In the genomic region with DNA sequence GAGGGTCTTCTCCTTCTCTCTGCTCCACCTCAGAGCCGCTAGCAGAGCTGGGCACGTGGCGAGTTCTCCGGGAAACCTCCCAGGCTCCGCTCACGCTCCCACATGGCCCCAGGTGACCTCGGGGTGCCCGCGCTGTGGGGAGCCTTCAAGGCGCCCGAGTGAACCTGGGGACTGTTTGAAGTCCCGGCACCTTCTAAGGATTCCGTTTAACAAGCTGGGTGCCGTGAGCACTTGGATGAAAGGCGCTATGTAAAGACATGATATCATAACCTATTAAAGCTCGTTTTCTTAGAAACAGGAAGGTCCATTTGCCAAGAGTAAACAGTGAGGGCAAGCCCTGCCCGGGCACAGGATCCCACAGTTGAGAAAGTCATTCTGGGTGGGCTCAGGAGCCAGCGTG, we compare ENCODE assay signal across 29 cellular contexts. TPM values are rescaled to one million over a fixed set of nuclear protein-coding genes. Genes with fewer than 3 reads are reported as not detected.
A peak's percentile ranks its signal among the peaks of the same experiment; 100 is the strongest.
DNase-seq lines count a peak whose midpoint lies in the region; ATAC-seq, FAIRE-seq and TF ChIP-seq lines count a peak whose summit lies in the region.
"Had no signal": no experiment of that assay in that cellular context is flagged by ENCODE, and none has a peak within 500 bp of the region (broad histone marks: within the 10 kb centered on the region; RNA-seq: fewer than 3 reads in every experiment).

No MANE protein-coding gene starts in this region.

- peaks cover 2% of the 10 kb centered on the region for H3K4me1 Mint-ChIP-seq in neural progenitor cell
- H3K4me1 Mint-ChIP-seq: activated naive CD8-positive, alpha-beta T cell treated with anti-CD3 and anti-CD28 coated beads, Interleukin-2, amount 10 ng/mL, durations not matched to agents 7 days and 5 days; B cell; brain; stimulated activated effector memory CD8-positive, alpha-beta T cell treated with anti-CD3 and anti-CD28 coated beads, Interleukin-12 subunit alpha, Interleukin-12 subunit beta, amount 100 ng/mL, for 72 hours had no signal

- H3K4me3 Mint-ChIP-seq in neural progenitor cell: no peak overlapping the region
- H3K4me3 Mint-ChIP-seq: activated naive CD8-positive, alpha-beta T cell treated with anti-CD3 and anti-CD28 coated beads, Interleukin-2, amount 10 ng/mL, durations not matched to agents 7 days and 5 days; B cell; brain; stimulated activated effector memory CD8-positive, alpha-beta T cell treated with anti-CD3 and anti-CD28 coated beads, Interleukin-12 subunit alpha, Interleukin-12 subunit beta, amount 100 ng/mL, for 72 hours had no signal

- no peaks in the 10 kb centered on the region for H4K20me1 ChIP-seq in neural progenitor cell (ENCODE audit: low read depth)

- no peak overlapping the region for H3K4me2 ChIP-seq in neural progenitor cell

- H3K9me3 ChIP-seq in neural progenitor cell (ENCODE audit: low read depth) (no peaks in the 10 kb centered on the region), upper lobe of right lung (no peaks in the 10 kb centered on the region)
- H3K9me3 ChIP-seq: heart left ventricle, tibial artery had no signal

- H3K27ac ChIP-seq in neural progenitor cell (no peak overlapping the region), upper lobe of right lung (no peak overlapping the region)
- H3K27ac ChIP-seq: 22Rv1, heart left ventricle, tibial artery had no signal

- H3K27me3 ChIP-seq in neural progenitor cell (no peaks in the 10 kb centered on the region), upper lobe of right lung (no peaks in the 10 kb centered on the region)
- H3K27me3 ChIP-seq: heart left ventricle, tibial artery had no signal

- peaks cover 11% of the 10 kb centered on the region for H3K27me3 Mint-ChIP-seq in neural progenitor cell (ENCODE audit: insufficient read depth, low read depth)
- H3K27me3 Mint-ChIP-seq: B cell had no signal

- H3K4me1 ChIP-seq in neural progenitor cell (no peaks in the 10 kb centered on the region), upper lobe of right lung (no peaks in the 10 kb centered on the region)

- H3F3A ChIP-seq in neural progenitor cell (ENCODE audit: low read depth): no peaks in the 10 kb centered on the region

- no peaks in the 10 kb centered on the region for H3K79me2 ChIP-seq in neural progenitor cell (ENCODE audit: low read depth)

- no peak overlapping the region for H3K9ac ChIP-seq in neural progenitor cell

- no peak overlapping the region for H3K4me3 ChIP-seq in neural progenitor cell
- no peak overlapping the region for H3K4me3 ChIP-seq in upper lobe of right lung
- H3K4me3 ChIP-seq: heart left ventricle, tibial artery had no signal

- peak; percentile 64 for ATAC-seq in upper lobe of right lung
- ATAC-seq: HCT116; sciatic nerve; stimulated activated effector memory CD8-positive, alpha-beta T cell treated with anti-CD3 and anti-CD28 coated beads, Interleukin-12 subunit alpha, Interleukin-12 subunit beta, amount 100 ng/mL, for 72 hours had no signal

- H3K36me3 Mint-ChIP-seq in neural progenitor cell: no peaks in the 10 kb centered on the region
- H3K36me3 Mint-ChIP-seq: activated naive CD8-positive, alpha-beta T cell treated with anti-CD3 and anti-CD28 coated beads, Interleukin-2, amount 10 ng/mL, durations not matched to agents 7 days and 5 days; brain; stimulated activated effector memory CD8-positive, alpha-beta T cell treated with anti-CD3 and anti-CD28 coated beads, Interleukin-12 subunit alpha, Interleukin-12 subunit beta, amount 100 ng/mL, for 72 hours had no signal

- intact Hi-C loops in upper lobe of right lung (cut with DNase I): no loop called here

- peak overlapping the region; percentile 40 for H3K27ac Mint-ChIP-seq in neural progenitor cell
- H3K27ac Mint-ChIP-seq: activated naive CD8-positive, alpha-beta T cell treated with anti-CD3 and anti-CD28 coated beads, Interleukin-2, amount 10 ng/mL, durations not matched to agents 7 days and 5 days; activated T-helper 2 cell treated with anti-CD3 and anti-CD28 coated beads, Interferon-gamma antibody, Interleukin-2, Interleukin-4, amounts not matched to agents 10 μg/mL and 5 μg/mL and 100 μg/mL, durations not matched to agents 14 hours and 24 hours and 36 hours; B cell; stimulated activated effector memory CD8-positive, alpha-beta T cell treated with anti-CD3 and anti-CD28 coated beads, Interleukin-12 subunit alpha, Interleukin-12 subunit beta, amount 100 ng/mL, for 72 hours had no signal

- DNase-seq in DMS53 (lab: John Stamatoyannopoulos, UW) (peak; percentile 48), DMS53 treated with DMSO at 0.1 percent for 48 hours (lab: John Stamatoyannopoulos, UW; ENCODE audit: unreplicated experiment) (no peak), dermis blood vessel endothelial cell (peak; percentile 32), neural progenitor cell (ENCODE audit: low spot score) (no peak), upper lobe of right lung (no peak), urothelium cell line (ENCODE audit: low spot score) (no peak), cerebellar cortex (ENCODE audit: low spot score) (no peak), GM19238 (ENCODE audit: insufficient read length, low spot score) (no peak)
- DNase-seq: activated CD4-positive, alpha-beta T cell treated with anti-CD3 and anti-CD28 coated beads, Interleukin-2, amount 50 U/mL, for 1 hour; activated CD8-positive, alpha-beta memory T cell treated with anti-CD3 and anti-CD28 coated beads, Interleukin-2, amount 50 U/mL, for 4 hours; activated naive CD8-positive, alpha-beta T cell treated with anti-CD3 and anti-CD28 coated beads, Interleukin-2, amount 10 ng/mL, durations not matched to agents 7 days and 5 days; EL; heart left ventricle; NCI-H1436 treated with DMSO at 0.1 percent for 48 hours; NCI-H774; SIG-M5; tibial artery had no signal

- H3K36me3 ChIP-seq in neural progenitor cell (no peaks in the 10 kb centered on the region), upper lobe of right lung (no peaks in the 10 kb centered on the region)
- H3K36me3 ChIP-seq: heart left ventricle, tibial artery had no signal

- H2AFZ ChIP-seq in neural progenitor cell (replicated peaks): no peak overlapping the region

- FAIRE-seq in urothelium cell line (lab: Jason Lieb, UNC): no peak
- FAIRE-seq: colon had no signal

- no peaks in the 10 kb centered on the region for H3K9me3 Mint-ChIP-seq in neural progenitor cell
- H3K9me3 Mint-ChIP-seq: activated naive CD8-positive, alpha-beta T cell treated with anti-CD3 and anti-CD28 coated beads, Interleukin-2, amount 10 ng/mL, durations not matched to agents 7 days and 5 days; activated T-helper 2 cell treated with anti-CD3 and anti-CD28 coated beads, Interferon-gamma antibody, Interleukin-2, Interleukin-4, amounts not matched to agents 10 μg/mL and 5 μg/mL and 100 μg/mL, durations not matched to agents 14 hours and 24 hours and 36 hours; brain; stimulated activated effector memory CD8-positive, alpha-beta T cell treated with anti-CD3 and anti-CD28 coated beads, Interleukin-12 subunit alpha, Interleukin-12 subunit beta, amount 100 ng/mL, for 72 hours had no signal

- TF ChIP-seq CTCF in neural progenitor cell (IDR thresholded peaks at IDR 0.05) (no peak), upper lobe of right lung (IDR thresholded peaks at IDR 0.05) (no peak)

RNA-seq across cellular contexts. Expression of a gene that starts 15.8 kb away (rescaled TPM):
- total RNA-seq in dermis blood vessel endothelial cell (not detected in 2 replicates), neural progenitor cell (ENCODE audit: low replicate concordance) (not detected in 2 replicates), upper lobe of right lung (not detected)
- total RNA-seq: activated naive CD8-positive, alpha-beta T cell treated with anti-CD3 and anti-CD28 coated beads, Interleukin-2, amount 10 ng/mL, durations not matched to agents 7 days and 5 days; activated T-helper 2 cell treated with anti-CD3 and anti-CD28 coated beads, Interferon-gamma antibody, Interleukin-2, Interleukin-4, amounts not matched to agents 10 μg/mL and 5 μg/mL and 100 μg/mL, durations not matched to agents 14 hours and 24 hours and 36 hours; B cell; heart left ventricle; lower leg skin; M059J; omental fat pad; sciatic nerve; T-helper 1 cell treated with Interleukin-12 subunit alpha and Interleukin-12 subunit beta and Interleukin-4 antibody, amounts not matched to agents 30 ng/mL and 1 ng/mL, for 36 hours had no signal

Comparison
In these comparisons a context has a peak if more than half of its experiments do, and no peak if none do; other contexts are left out.
1. DNase-seq: peak in DMS53 (single experiment) and dermis blood vessel endothelial cell (single experiment); none in DMS53 treated with DMSO at 0.1 percent for 48 hours (single experiment), neural progenitor cell (single experiment), upper lobe of right lung (single experiment), urothelium cell line (single experiment), cerebellar cortex (single experiment) and GM19238 (single experiment).